ENCODE assay signal across 9 cellular contexts in the genomic region with DNA sequence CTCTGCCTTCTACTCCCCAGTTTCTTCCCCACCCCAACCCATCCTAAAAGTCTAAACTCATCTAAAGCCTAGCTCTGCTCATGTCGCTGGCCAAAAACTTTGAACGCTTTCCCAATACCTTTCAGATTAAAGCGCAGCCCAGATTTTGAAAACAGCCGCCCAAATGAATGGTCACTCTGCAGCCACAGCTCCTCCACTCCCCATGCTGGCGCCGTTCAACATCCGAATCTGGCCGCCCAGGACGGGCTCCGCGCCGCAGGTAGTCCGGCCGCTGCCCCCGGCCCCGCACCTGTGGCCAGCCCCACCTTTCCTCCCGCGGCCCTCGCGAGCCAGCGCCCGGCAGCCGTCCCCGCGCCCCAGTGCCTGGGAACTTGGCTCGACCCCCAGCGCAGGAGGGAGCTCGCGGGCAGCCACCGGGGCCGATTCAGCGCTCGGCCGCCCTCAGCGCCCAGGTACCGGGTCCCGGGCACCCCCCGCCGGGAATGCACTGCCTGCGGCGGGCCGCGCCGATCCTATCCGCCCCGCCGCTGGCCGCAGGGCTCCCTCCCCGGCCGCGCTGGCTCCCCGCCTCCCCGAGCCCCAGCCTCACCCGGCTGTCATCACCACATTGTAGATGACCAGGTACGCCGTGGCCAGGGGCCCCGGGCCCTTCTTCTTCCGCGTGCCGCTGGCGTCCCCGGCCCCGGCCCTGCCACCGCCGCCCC. TPM values are rescaled to one million over a fixed set of nuclear protein-coding genes. Genes with fewer than 3 reads are reported as not detected.
DNase-seq lines count a peak whose midpoint lies in the region; ATAC-seq, FAIRE-seq and TF ChIP-seq lines count a peak whose summit lies in the region.
"Had no signal": no experiment of that assay in that cellular context is flagged by ENCODE, and none has a peak within 500 bp of the region (broad histone marks: within the 10 kb centered on the region; RNA-seq: fewer than 3 reads in every experiment).

No MANE protein-coding gene starts in this region.

- intact Hi-C loops in vagina (cut with DNase I): no loop called here

- H3K27ac ChIP-seq in epithelial cell of prostate: peak overlapping the region; percentile 98
- peak overlapping the region; percentile 8 for H3K27ac ChIP-seq in muscle layer of duodenum (ENCODE audit: low read length)
- H3K27ac ChIP-seq in vagina: peak overlapping the region; percentile 79

- H3K27ac Mint-ChIP-seq in T-cell: peak overlapping the region; percentile 56 to 87
- H3K27ac Mint-ChIP-seq: dendritic cell treated with granulocyte-macrophage colony-stimulating factor and Interleukin-4, amounts not matched to agents 40 ng/mL and 50 ng/mL, for 4 days had no signal

- peak; percentile 72 for DNase-seq in D341Med (ENCODE audit: low spot score)
- peak; percentile 13 for DNase-seq in GM19239 (ENCODE audit: insufficient read length, low spot score)
- DNase-seq in T-cell: peak in 13 of 34 experiments; percentile 2 to 45 (median 17)
- no peak for DNase-seq in epithelial cell of prostate (ENCODE audit: low read depth, low spot score)
- DNase-seq in vagina (ENCODE audit: extremely low spot score in 2 of 2): no peak
- no peak for DNase-seq in SHP77 treated with DMSO at 0.1 percent for 48 hours (lab: John Stamatoyannopoulos, UW)

- POLR2A ChIA-PET in T-cell (lab: Charles Lee): interaction anchor here in 1 of 2 donors (1.0 kb wide), 1 partner anchor 383 kb away, joined by 5 read pairs; a partner anchor contains a TSS

- H3K4me1 Mint-ChIP-seq in T-cell: peaks cover 26 to 30% (median 28%) of the 10 kb centered on the region in 3 donors

- H3K4me1 ChIP-seq in muscle layer of duodenum (ENCODE audit: control insufficient read depth in 1 of 2, insufficient read depth in 2 of 2, low read length in 2 of 2): peaks cover 6 to 24% of the 10 kb centered on the region in 2 donors
- H3K4me1 ChIP-seq in vagina: peaks cover 34% of the 10 kb centered on the region

- H3K9me3 ChIP-seq in muscle layer of duodenum (ENCODE audit: control insufficient read depth in 1 of 2, low read length in 2 of 2) (no peaks in the 10 kb centered on the region), vagina (no peaks in the 10 kb centered on the region)

- TF ChIP-seq POLR2A in vagina (IDR thresholded peaks at IDR 0.05): no peak

- H3K36me3 ChIP-seq in muscle layer of duodenum (ENCODE audit: control insufficient read depth in 1 of 2, insufficient read depth in 2 of 2, low read length in 2 of 2) (peaks cover 6 to 26% of the 10 kb centered on the region in 2 donors), vagina (peaks cover 0 to 9% of the 10 kb centered on the region in 2 donors)

- H3K9me3 Mint-ChIP-seq in T-cell: no peaks in the 10 kb centered on the region

- ATAC-seq in HG03196 (IDR thresholded peaks at IDR 0.05; ENCODE audit: unreplicated experiment) (peak; percentile 32), T-cell (replicated peaks in 1 of 4) (peak; percentile 13 to 35 (median 31))

- no peaks in the 10 kb centered on the region for H3K27me3 Mint-ChIP-seq in T-cell
- H3K27me3 Mint-ChIP-seq: dendritic cell treated with granulocyte-macrophage colony-stimulating factor and Interleukin-4, amounts not matched to agents 40 ng/mL and 50 ng/mL, for 4 days had no signal

- no peak for FAIRE-seq in GM19239 (lab: Jason Lieb, UNC)

- H3K36me3 Mint-ChIP-seq in T-cell: peaks cover 26% of the 10 kb centered on the region

- CTCF ChIA-PET in T-cell (lab: Charles Lee): interaction anchor here (0.5 to 1.8 kb wide), 5 partner anchors 12 to 1176 kb away, joined by 3 to 4 read pairs (median 3); no protein-coding TSS in a partner anchor

- TF ChIP-seq CTCF in vagina (IDR thresholded peaks at IDR 0.05): no peak

- H3K4me3 Mint-ChIP-seq in T-cell: no peak overlapping the region

- peak overlapping the region; percentile 75 to 98 for H3K4me3 ChIP-seq in muscle layer of duodenum (ENCODE audit: low read depth in 1 of 2, low read length in 2 of 2)
- H3K4me3 ChIP-seq in vagina: peak overlapping the region; percentile 60 to 87

- no peaks in the 10 kb centered on the region for H3K27me3 ChIP-seq in muscle layer of duodenum (ENCODE audit: low read depth, low read length)
- no peaks in the 10 kb centered on the region for H3K27me3 ChIP-seq in vagina

RNA-seq across cellular contexts. Expression of a gene that starts 0.4 kb away (rescaled TPM):
- 10 to 100 TPM; 18.2 to 23.2 (median 20.7) TPM for total RNA-seq in T-cell
- total RNA-seq in vagina: 26.3 TPM

Comparison
In these comparisons a context has a peak if more than half of its experiments do, and no peak if none do; other contexts are left out.
1. DNase-seq: peak in D341Med (single experiment) and GM19239 (single experiment); none in epithelial cell of prostate (single experiment), vagina (0 of 2) and SHP77 treated with DMSO at 0.1 percent for 48 hours (single experiment).
2. H3K27ac ChIP-seq: peak in every context shown above with its lines; median percentile 98 in epithelial cell of prostate; 79 in vagina; 8 in muscle layer of duodenum.